In genomic region chr7:47326808-47327207, GRCh38 we compare ENCODE assay signal across 11 cellular contexts.
A peak's percentile ranks its signal among the peaks of the same experiment; 100 is the strongest.
DNase-seq lines count a peak whose midpoint lies in the region; ATAC-seq and TF ChIP-seq lines count a peak whose summit lies in the region.
"Had no signal": no experiment of that assay in that cellular context is flagged by ENCODE, and none has a peak within 500 bp of the region (broad histone marks: within the 10 kb centered on the region; RNA-seq: fewer than 3 reads in every experiment).

No MANE protein-coding gene starts in this region.

- no peaks in the 10 kb centered on the region for H3K9me3 Mint-ChIP-seq in T-helper 2 cell treated with Interferon-gamma antibody and Interleukin-4, amounts not matched to agents 5 μg/mL and 100 μg/mL, for 36 hours

- H3K9me3 ChIP-seq in body of pancreas (no peaks in the 10 kb centered on the region), left ventricle myocardium inferior (replicated peaks) (no peaks in the 10 kb centered on the region), ovary (no peaks in the 10 kb centered on the region)
- H3K9me3 ChIP-seq: SJSA1 had no signal

- intact Hi-C loops in body of pancreas (cut with DNase I) (no loop called here), left ventricle myocardium inferior (cut with micrococcal nuclease) (no loop called here), ovary (cut with DNase I) (loop anchor here in 2 of 4 donors (5.0 to 10.0 kb wide), 2 partner anchors 60 to 78 kb away; no protein-coding TSS in a partner anchor)

- peaks cover 40% of the 10 kb centered on the region for H3K4me1 ChIP-seq in body of pancreas
- peaks cover 93% of the 10 kb centered on the region for H3K4me1 ChIP-seq in left ventricle myocardium inferior
- peaks cover 21% of the 10 kb centered on the region for H3K4me1 ChIP-seq in ovary (ENCODE audit: insufficient read depth)

- H3K27me3 ChIP-seq in body of pancreas, result no peaks in the 10 kb centered on the region
- H3K27me3 ChIP-seq in left ventricle myocardium inferior (ENCODE audit: low read depth), result no peaks in the 10 kb centered on the region
- H3K27me3 ChIP-seq in ovary, result no peaks in the 10 kb centered on the region
- H3K27me3 ChIP-seq: SJSA1 had no signal

- TF ChIP-seq POLR2A in body of pancreas (IDR thresholded peaks at IDR 0.05) (no peak), ovary (IDR thresholded peaks at IDR 0.05) (no peak)

- H3K27ac ChIP-seq in body of pancreas (peak overlapping the region in 3 of 4 donors; percentile 65 to 72 (median 67)), left ventricle myocardium inferior (replicated peaks) (peak overlapping the region; percentile 98), ovary (peak overlapping the region in 1 of 2 donors; percentile 81)

- 72 to 77% methylated on average over 7 to 8 of the region's 8 CpGs for WGBS in body of pancreas, 2 donors
- WGBS in ovary, 3 donors, result 10 to 22% (median 13%) methylated on average over 8 of the region's 8 CpGs

- ATAC-seq in body of pancreas, result no peak
- ATAC-seq in HG03097 (IDR thresholded peaks at IDR 0.05; ENCODE audit: low FRiP score, unreplicated experiment), result no peak
- no peak for ATAC-seq in HG02763 (IDR thresholded peaks at IDR 0.05; ENCODE audit: unreplicated experiment)
- ATAC-seq: activated CD8-positive, alpha-beta memory T cell treated with anti-CD3 and anti-CD28 coated beads, Interleukin-2, amount 10 ng/mL, durations not matched to agents 7 days and 5 days had no signal

- no peak for TF ChIP-seq EP300 in ovary (IDR thresholded peaks at IDR 0.05)

- H3K27ac Mint-ChIP-seq in T-helper 2 cell treated with Interferon-gamma antibody and Interleukin-4, amounts not matched to agents 5 μg/mL and 100 μg/mL, for 36 hours, result no peak overlapping the region
- H3K27ac Mint-ChIP-seq: activated CD8-positive, alpha-beta memory T cell treated with anti-CD3 and anti-CD28 coated beads, Interleukin-2, amount 10 ng/mL, durations not matched to agents 7 days and 5 days had no signal

- no peak overlapping the region for H3K4me3 Mint-ChIP-seq in T-helper 2 cell treated with Interferon-gamma antibody and Interleukin-4, amounts not matched to agents 5 μg/mL and 100 μg/mL, for 36 hours
- H3K4me3 Mint-ChIP-seq: activated CD8-positive, alpha-beta memory T cell treated with anti-CD3 and anti-CD28 coated beads, Interleukin-2, amount 10 ng/mL, durations not matched to agents 7 days and 5 days had no signal

- peaks cover 2% of the 10 kb centered on the region for H3K4me1 Mint-ChIP-seq in T-helper 2 cell treated with Interferon-gamma antibody and Interleukin-4, amounts not matched to agents 5 μg/mL and 100 μg/mL, for 36 hours (ENCODE audit: low read depth)
- H3K4me1 Mint-ChIP-seq: activated CD8-positive, alpha-beta memory T cell treated with anti-CD3 and anti-CD28 coated beads, Interleukin-2, amount 10 ng/mL, durations not matched to agents 7 days and 5 days had no signal

- peaks cover 0 to 13% of the 10 kb centered on the region in 2 donors for H3K36me3 ChIP-seq in body of pancreas (replicated peaks in 1 of 2; ENCODE audit: insufficient read depth in 1 of 2, low read depth in 2 of 2)
- no peaks in the 10 kb centered on the region for H3K36me3 ChIP-seq in left ventricle myocardium inferior
- no peaks in the 10 kb centered on the region for H3K36me3 ChIP-seq in ovary

- H3K4me3 ChIP-seq in body of pancreas, result no peak overlapping the region
- H3K4me3 ChIP-seq in left ventricle myocardium inferior, result peak overlapping the region; percentile 65
- no peak overlapping the region for H3K4me3 ChIP-seq in ovary

- H3K36me3 Mint-ChIP-seq in T-helper 2 cell treated with Interferon-gamma antibody and Interleukin-4, amounts not matched to agents 5 μg/mL and 100 μg/mL, for 36 hours (ENCODE audit: low read depth), result no peaks in the 10 kb centered on the region
- H3K36me3 Mint-ChIP-seq: activated CD8-positive, alpha-beta memory T cell treated with anti-CD3 and anti-CD28 coated beads, Interleukin-2, amount 10 ng/mL, durations not matched to agents 7 days and 5 days had no signal

- DNase-seq in AG08396 (ENCODE audit: low spot score), result peak; percentile 55
- DNase-seq in body of pancreas, result peak in 1 of 4 donors; percentile 10
- peak; percentile 58 for DNase-seq in left ventricle myocardium inferior
- DNase-seq in ovary, result peak; percentile 61 to 67 (median 64)
- DNase-seq in T-helper 2 cell treated with Interferon-gamma antibody and Interleukin-4, amounts not matched to agents 5 μg/mL and 100 μg/mL, for 36 hours (ENCODE audit: low spot score), result no peak
- DNase-seq in OCI-M1 (lab: John Stamatoyannopoulos, UW), result no peak
- DNase-seq: activated CD8-positive, alpha-beta memory T cell treated with anti-CD3 and anti-CD28 coated beads, Interleukin-2, amount 10 ng/mL, durations not matched to agents 7 days and 5 days; NCI-H1092 treated with DMSO at 0.1 percent for 48 hours had no signal

- TF ChIP-seq CTCF in body of pancreas (IDR thresholded peaks at IDR 0.05), result no peak
- TF ChIP-seq CTCF in left ventricle myocardium inferior (IDR thresholded peaks at IDR 0.05; ENCODE audit: borderline replicate concordance), result no peak
- no peak for TF ChIP-seq CTCF in ovary (IDR thresholded peaks at IDR 0.05)

- no peaks in the 10 kb centered on the region for H3K27me3 Mint-ChIP-seq in T-helper 2 cell treated with Interferon-gamma antibody and Interleukin-4, amounts not matched to agents 5 μg/mL and 100 μg/mL, for 36 hours (ENCODE audit: low read depth)
- H3K27me3 Mint-ChIP-seq: activated CD8-positive, alpha-beta memory T cell treated with anti-CD3 and anti-CD28 coated beads, Interleukin-2, amount 10 ng/mL, durations not matched to agents 7 days and 5 days had no signal

Comparison
In these comparisons a context has a peak if more than half of its experiments do, and no peak if none do; other contexts are left out.
1. DNase-seq: peak in AG08396 (single experiment), left ventricle myocardium inferior (single experiment) and ovary (5 of 5); none in T-helper 2 cell treated with Interferon-gamma antibody and Interleukin-4, amounts not matched to agents 5 μg/mL and 100 μg/mL, for 36 hours (single experiment) and OCI-M1 (single experiment).